13 cellular contexts compared by ENCODE assay signal in genomic region chr2:234689911-234690379, GRCh38.
DNase-seq lines count a peak whose midpoint lies in the region; ATAC-seq and TF ChIP-seq lines count a peak whose summit lies in the region.
"Had no signal": no experiment of that assay in that cellular context is flagged by ENCODE, and none has a peak within 500 bp of the region (broad histone marks: within the 10 kb centered on the region; RNA-seq: fewer than 3 reads in every experiment).

No MANE protein-coding gene starts in this region.

- no peak overlapping the region for H4K5ac ChIP-seq in mesendoderm (ENCODE audit: low read length)

- H3K9ac ChIP-seq in mammary epithelial cell (ENCODE audit: insufficient read depth, low read length) (no peak overlapping the region), mesendoderm (ENCODE audit: low read length) (no peak overlapping the region)

- H3K79me1 ChIP-seq in mesendoderm (ENCODE audit: low read length), result no peaks in the 10 kb centered on the region

- H2AK5ac ChIP-seq in mesendoderm (ENCODE audit: low read length), result no peak overlapping the region

- no peak overlapping the region for H2BK5ac ChIP-seq in mesendoderm (ENCODE audit: low read length)

- BruUV-seq in mammary epithelial cell (replicated peaks; lab: Mats Ljungman, UMichigan), result no TSS peak

- in situ Hi-C loops in mammary epithelial cell (cut with MboI; ENCODE audit: low sequenced_read_pairs in 2 of 2), result no loop called here

- ATAC-seq in HG03280 (IDR thresholded peaks at IDR 0.05; ENCODE audit: unreplicated experiment), result no peak
- ATAC-seq: GM23338 had no signal

- H3K4me2 ChIP-seq in mammary epithelial cell (ENCODE audit: insufficient read depth, low read depth, low read length) (no peak overlapping the region), mesendoderm (ENCODE audit: low read length) (no peak overlapping the region)
- H3K4me2 ChIP-seq: GM23338 had no signal

- H3K9me3 ChIP-seq in mammary epithelial cell (replicated peaks; ENCODE audit: insufficient read depth, low read length) (no peaks in the 10 kb centered on the region), breast epithelium (no peaks in the 10 kb centered on the region), thyroid gland (no peaks in the 10 kb centered on the region)
- H3K9me3 ChIP-seq: SJCRH30 had no signal

- no peak overlapping the region for H2BK15ac ChIP-seq in mesendoderm (replicated peaks; ENCODE audit: low read depth)

- no peak for DNase-seq in mammary epithelial cell
- DNase-seq in breast epithelium (ENCODE audit: low spot score in 2 of 2), result no peak
- DNase-seq in ecto neural progenitor cell (ENCODE audit: low spot score), result peak; percentile 42
- DNase-seq in mesendoderm, result no peak
- no peak for DNase-seq in thyroid gland
- no peak for DNase-seq in NCI-H524 (lab: John Stamatoyannopoulos, UW)
- DNase-seq: DND-41, KBM-7, NCI-H1048 had no signal

- peak overlapping the region; percentile 19 for H3K56ac ChIP-seq in mesendoderm (ENCODE audit: low read length)

- intact Hi-C loops in mammary epithelial cell (cut with micrococcal nuclease), result loop anchor here (5.0 to 10.0 kb wide), 2 partner anchors 262 to 335 kb away; partner anchors contain the start of gene SH3BP4
- intact Hi-C loops in breast epithelium (cut with DNase I; ENCODE audit: low total_unique reads), result no loop called here
- intact Hi-C loops in thyroid gland (cut with DNase I), result no loop called here

- CTCF ChIA-PET in mammary epithelial cell (lab: Charles Lee; ENCODE audit: low non-redundant PET), result interaction anchor here (0.6 kb wide), 1 partner anchor 287 kb away, joined by 7 read pairs; no protein-coding TSS in a partner anchor

- H2AFZ ChIP-seq in mammary epithelial cell (ENCODE audit: low read depth, low read length), result peak overlapping the region; percentile 30
- H2AFZ ChIP-seq: GM23338 had no signal

- no peaks in the 10 kb centered on the region for H3K27me3 ChIP-seq in mammary epithelial cell (ENCODE audit: insufficient read depth, low read length)
- no peaks in the 10 kb centered on the region for H3K27me3 ChIP-seq in breast epithelium
- H3K27me3 ChIP-seq in mesendoderm (ENCODE audit: insufficient read depth, low read length, poor library complexity), result no peaks in the 10 kb centered on the region
- no peaks in the 10 kb centered on the region for H3K27me3 ChIP-seq in thyroid gland
- H3K27me3 ChIP-seq: SJCRH30 had no signal

- no peak overlapping the region for H3K18ac ChIP-seq in mesendoderm (ENCODE audit: low read length)

- no peak overlapping the region for H3K4ac ChIP-seq in mesendoderm (ENCODE audit: low read depth, low read length)

- TF ChIP-seq CTCF in mammary epithelial cell (conservative IDR thresholded peaks at IDR 0.05 in 1 of 2, IDR thresholded peaks at IDR 0.05 in 1 of 2; ENCODE audit: extremely low read depth in 1 of 2, insufficient read depth in 1 of 2, low read depth in 1 of 2, low read length in 2 of 2) (no peak), breast epithelium (IDR thresholded peaks at IDR 0.05) (no peak), thyroid gland (IDR thresholded peaks at IDR 0.05) (no peak)

- H4K20me1 ChIP-seq in mammary epithelial cell (ENCODE audit: insufficient read depth, low read length), result no peaks in the 10 kb centered on the region

- TF ChIP-seq POLR2A in breast epithelium (IDR thresholded peaks at IDR 0.05) (no peak), thyroid gland (IDR thresholded peaks at IDR 0.05) (no peak)

- H3K4me1 ChIP-seq in mammary epithelial cell (ENCODE audit: insufficient read depth, low read length) (peaks cover 43% of the 10 kb centered on the region), breast epithelium (no peaks in the 10 kb centered on the region), mesendoderm (ENCODE audit: control insufficient read depth, low read depth, low read length) (no peaks in the 10 kb centered on the region), thyroid gland (peaks cover 0 to 3% of the 10 kb centered on the region in 2 donors)

- H3K36me3 ChIP-seq in mammary epithelial cell (ENCODE audit: insufficient read depth, low read length), result no peaks in the 10 kb centered on the region
- no peaks in the 10 kb centered on the region for H3K36me3 ChIP-seq in breast epithelium
- H3K36me3 ChIP-seq in mesendoderm (ENCODE audit: control insufficient read depth, insufficient read depth, low read length), result no peaks in the 10 kb centered on the region
- no peaks in the 10 kb centered on the region for H3K36me3 ChIP-seq in thyroid gland
- H3K36me3 ChIP-seq: SJCRH30 had no signal

- H3K4me3 ChIP-seq in mammary epithelial cell (replicated peaks in 1 of 3; ENCODE audit: insufficient read depth in 1 of 3, low read depth in 2 of 3, low read length in 3 of 3), result no peak overlapping the region
- no peak overlapping the region for H3K4me3 ChIP-seq in breast epithelium
- no peak overlapping the region for H3K4me3 ChIP-seq in mesendoderm (ENCODE audit: low read length)
- H3K4me3 ChIP-seq in thyroid gland (replicated peaks in 1 of 3), result no peak overlapping the region
- H3K4me3 ChIP-seq: GM23338, SJCRH30 had no signal

- H3K27ac ChIP-seq in mammary epithelial cell (ENCODE audit: insufficient read depth, low read depth, low read length), result no peak overlapping the region
- peak overlapping the region in 1 of 2 donors; percentile 29 for H3K27ac ChIP-seq in breast epithelium
- no peak overlapping the region for H3K27ac ChIP-seq in mesendoderm (ENCODE audit: low read depth, low read length)
- H3K27ac ChIP-seq in thyroid gland, result no peak overlapping the region
- H3K27ac ChIP-seq: HL-60, SJCRH30 had no signal

- no peak overlapping the region for H2BK120ac ChIP-seq in mesendoderm (ENCODE audit: low read depth, low read length)

- H4K8ac ChIP-seq in mesendoderm (ENCODE audit: low read depth, low read length), result no peak overlapping the region

- H3K79me2 ChIP-seq in mammary epithelial cell (ENCODE audit: insufficient read depth, low read length) (no peaks in the 10 kb centered on the region), mesendoderm (ENCODE audit: control insufficient read depth, insufficient read depth, low read length) (no peaks in the 10 kb centered on the region)

- H3K23ac ChIP-seq in mesendoderm (ENCODE audit: low read length), result no peak overlapping the region

- 78% methylated on average over 9 of the region's 10 CpGs for WGBS in mammary epithelial cell (ENCODE audit: low coverage, missing lambda C conversion rate)
- WGBS in mesendoderm (ENCODE audit: extremely low coverage, insufficient coverage, low lambda C conversion rate), result no CpG with 5 or more reads among the region's 10 CpGs
- 83 to 84% methylated on average over 7 to 10 of the region's 10 CpGs for WGBS in thyroid gland, 2 donors

- dilution Hi-C loops in mammary epithelial cell (cut with HindIII; ENCODE audit: low sequenced_read_pairs), result no loop called here
